ENCODE assay signal across 8 cellular contexts in the genomic region with DNA sequence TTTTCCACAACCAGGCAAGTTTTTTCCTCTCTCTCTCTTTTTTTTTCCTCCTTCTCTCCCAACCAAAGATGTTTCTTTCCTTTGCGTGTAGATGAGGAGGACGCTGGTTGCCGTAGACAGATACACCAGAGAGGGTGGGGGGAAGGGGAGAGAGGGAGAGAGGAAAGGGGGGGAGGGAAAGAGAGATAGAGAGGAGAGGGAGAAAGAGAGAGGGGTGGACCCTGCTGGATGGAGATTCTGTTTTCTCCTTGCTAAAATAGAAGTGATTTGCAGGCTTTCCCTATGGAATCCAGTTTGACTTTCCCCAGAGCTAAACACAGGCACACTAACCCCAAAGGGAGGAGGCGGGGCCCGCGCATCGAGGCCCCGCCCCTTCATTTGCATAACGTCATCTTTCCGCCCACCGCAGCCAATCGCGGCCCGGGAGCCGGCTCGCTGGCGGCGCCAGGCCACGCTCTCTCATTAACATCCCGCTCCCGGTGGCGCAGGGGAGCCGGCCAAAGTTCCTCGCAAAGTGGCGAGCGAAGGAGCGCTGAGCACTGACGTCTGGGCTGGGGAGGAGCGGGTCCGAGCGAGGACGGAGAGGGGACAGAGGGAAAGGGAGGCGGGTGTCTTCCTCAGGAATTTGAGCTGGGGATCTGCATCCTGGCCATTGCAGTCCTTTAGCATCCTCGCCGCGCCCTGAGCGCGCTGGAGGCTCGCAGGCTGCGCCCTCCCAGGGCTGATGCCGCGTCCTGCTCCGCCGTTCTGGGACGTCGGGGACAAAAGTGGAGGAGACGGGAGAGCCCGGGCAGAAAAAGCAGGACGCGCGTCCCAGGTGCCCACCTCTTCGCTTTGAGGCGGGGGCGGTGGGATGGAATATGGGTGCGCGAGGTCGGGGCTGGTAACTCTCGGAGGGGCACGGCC. TPM values are rescaled to one million over a fixed set of nuclear protein-coding genes. Genes with fewer than 3 reads are reported as not detected.
DNase-seq lines count a peak whose midpoint lies in the region; ATAC-seq, FAIRE-seq and TF ChIP-seq lines count a peak whose summit lies in the region.

No MANE protein-coding gene starts in this region.

- FAIRE-seq in frontal cortex (lab: Jason Lieb, UNC) = peak; percentile 39

- no peak overlapping the region for H3K4me3 ChIP-seq in Caco-2 (ENCODE audit: low read depth, low read length)
- peak overlapping the region; percentile 81 to 95 (median 93) for H3K4me3 ChIP-seq in subcutaneous abdominal adipose tissue (ENCODE audit: low read depth in 1 of 5, low read length in 5 of 5)

- H3K27me3 ChIP-seq in Caco-2 (replicated peaks; ENCODE audit: control insufficient read depth, insufficient read depth, low read length) (no peaks in the 10 kb centered on the region), subcutaneous abdominal adipose tissue (ENCODE audit: control insufficient read depth in 5 of 5, insufficient read depth in 4 of 5, low read length in 5 of 5) (peaks cover 0 to 3% (median 0%) of the 10 kb centered on the region in 5 donors)

- POLR2A ChIA-PET in Caco-2 (lab: Charles Lee) = no interaction called here

- CTCF ChIA-PET in Caco-2 (lab: Charles Lee) = no interaction called here

- no peak overlapping the region for H3K27ac Mint-ChIP-seq in Caco-2 (ENCODE audit: unreplicated experiment)

- H3K9me3 ChIP-seq in Caco-2 = no peaks in the 10 kb centered on the region
- H3K9me3 ChIP-seq in subcutaneous abdominal adipose tissue (ENCODE audit: control insufficient read depth in 5 of 5, low read length in 5 of 5) = peaks cover 0 to 2% (median 0%) of the 10 kb centered on the region in 5 donors

- H3K36me3 ChIP-seq in Caco-2 (ENCODE audit: control insufficient read depth, insufficient read depth, low read length) (no peaks in the 10 kb centered on the region), subcutaneous abdominal adipose tissue (ENCODE audit: control insufficient read depth in 5 of 5, insufficient read depth in 5 of 5, low read length in 5 of 5) (peaks cover 0 to 13% (median 4%) of the 10 kb centered on the region in 5 donors)

- no TSS peak for BruUV-seq in Caco-2 (replicated peaks; lab: Mats Ljungman, UMichigan)

- H3K4me1 ChIP-seq in Caco-2 = no peaks in the 10 kb centered on the region
- H3K4me1 ChIP-seq in subcutaneous abdominal adipose tissue (ENCODE audit: control insufficient read depth in 5 of 5, insufficient read depth in 5 of 5, low read length in 5 of 5) = peaks cover 8 to 74% (median 50%) of the 10 kb centered on the region in 5 donors

- H3K9me3 Mint-ChIP-seq in Caco-2 (ENCODE audit: unreplicated experiment) = no peaks in the 10 kb centered on the region

- no peaks in the 10 kb centered on the region for H3K36me3 Mint-ChIP-seq in Caco-2 (ENCODE audit: insufficient read depth, unreplicated experiment)

- H3K27me3 Mint-ChIP-seq in Caco-2 (ENCODE audit: insufficient read depth, unreplicated experiment) = peaks cover 46% of the 10 kb centered on the region

- peaks cover 8% of the 10 kb centered on the region for H3K4me1 Mint-ChIP-seq in Caco-2 (ENCODE audit: low read depth, unreplicated experiment)

- peak; percentile 53 for ATAC-seq in GM21381 (IDR thresholded peaks at IDR 0.05; ENCODE audit: unreplicated experiment)

- TF ChIP-seq CTCF in Caco-2 (IDR thresholded peaks at IDR 0.05; ENCODE audit: insufficient read depth in 1 of 2, low read depth in 1 of 2, low read length in 1 of 2, severe bottlenecking in 1 of 2, unreplicated experiment in 1 of 2) = no peak

- intact Hi-C loops in Caco-2 (cut with micrococcal nuclease; ENCODE audit: unreplicated experiment) = no loop called here

- H3K9ac ChIP-seq in subcutaneous abdominal adipose tissue (ENCODE audit: low read length in 5 of 5) = peak overlapping the region; percentile 81 to 97 (median 89)

- DNase-seq in Caco-2 = peak; percentile 77 to 79
- peak in 67 of 76 experiments; percentile 3 to 84 (median 56) for DNase-seq in HUDEP-2 (lab: John Stamatoyannopoulos, UW; ENCODE audit: unreplicated experiment in 76 of 76)
- DNase-seq in activated gamma-delta T cell treated with Interleukin-2 at 50 U/mL for 16 hours = peak; percentile 76
- DNase-seq in frontal cortex (ENCODE audit: low spot score in 2 of 2) = peak; percentile 86
- DNase-seq in non-pigmented ciliary epithelial cell (ENCODE audit: low read depth) = peak; percentile 50

- H3K27ac ChIP-seq in subcutaneous abdominal adipose tissue (ENCODE audit: low read depth, low read length) = peak overlapping the region; percentile 100

- peak overlapping the region; percentile 47 for H3K4me3 Mint-ChIP-seq in Caco-2 (ENCODE audit: unreplicated experiment)

TF ChIP-seq in PFSK-1, 5 proteins besides CTCF, POLR2A, EP300 and RAD21:
- peak; percentile 96 for TF ChIP-seq TAF1 (IDR thresholded peaks at IDR 0.05; ENCODE audit: borderline replicate concordance, insufficient read depth, low read length)
- TF ChIP-seq FOXP2 (optimal IDR thresholded peaks at IDR 0.05; ENCODE audit: borderline replicate concordance, extremely low read depth, extremely low read length, insufficient read depth) = peak; percentile 72
- TF ChIP-seq, protein P1, sequence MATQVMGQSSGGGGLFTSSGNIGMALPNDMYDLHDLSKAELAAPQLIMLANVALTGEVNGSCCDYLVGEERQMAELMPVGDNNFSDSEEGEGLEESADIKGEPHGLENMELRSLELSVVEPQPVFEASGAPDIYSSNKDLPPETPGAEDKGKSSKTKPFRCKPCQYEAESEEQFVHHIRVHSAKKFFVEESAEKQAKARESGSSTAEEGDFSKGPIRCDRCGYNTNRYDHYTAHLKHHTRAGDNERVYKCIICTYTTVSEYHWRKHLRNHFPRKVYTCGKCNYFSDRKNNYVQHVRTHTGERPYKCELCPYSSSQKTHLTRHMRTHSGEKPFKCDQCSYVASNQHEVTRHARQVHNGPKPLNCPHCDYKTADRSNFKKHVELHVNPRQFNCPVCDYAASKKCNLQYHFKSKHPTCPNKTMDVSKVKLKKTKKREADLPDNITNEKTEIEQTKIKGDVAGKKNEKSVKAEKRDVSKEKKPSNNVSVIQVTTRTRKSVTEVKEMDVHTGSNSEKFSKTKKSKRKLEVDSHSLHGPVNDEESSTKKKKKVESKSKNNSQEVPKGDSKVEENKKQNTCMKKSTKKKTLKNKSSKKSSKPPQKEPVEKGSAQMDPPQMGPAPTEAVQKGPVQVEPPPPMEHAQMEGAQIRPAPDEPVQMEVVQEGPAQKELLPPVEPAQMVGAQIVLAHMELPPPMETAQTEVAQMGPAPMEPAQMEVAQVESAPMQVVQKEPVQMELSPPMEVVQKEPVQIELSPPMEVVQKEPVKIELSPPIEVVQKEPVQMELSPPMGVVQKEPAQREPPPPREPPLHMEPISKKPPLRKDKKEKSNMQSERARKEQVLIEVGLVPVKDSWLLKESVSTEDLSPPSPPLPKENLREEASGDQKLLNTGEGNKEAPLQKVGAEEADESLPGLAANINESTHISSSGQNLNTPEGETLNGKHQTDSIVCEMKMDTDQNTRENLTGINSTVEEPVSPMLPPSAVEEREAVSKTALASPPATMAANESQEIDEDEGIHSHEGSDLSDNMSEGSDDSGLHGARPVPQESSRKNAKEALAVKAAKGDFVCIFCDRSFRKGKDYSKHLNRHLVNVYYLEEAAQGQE (IDR thresholded peaks at IDR 0.05; ENCODE audit: insufficient read depth in 1 of 2, low read depth in 2 of 2, low read length in 2 of 2) = peak; percentile 49 to 58; a peak in 2 of 4 replicates
- peak; percentile 97 for TF ChIP-seq POLR2AphosphoS5 (IDR thresholded peaks at IDR 0.05; ENCODE audit: low read depth, low read length)
- TF ChIP-seq SIN3A (IDR thresholded peaks at IDR 0.05; ENCODE audit: borderline replicate concordance, insufficient read depth, low read length) = peak; percentile 80; the same call in 1 of the 2 replicates
TF ChIP-seq in PFSK-1: peak in this region for 5.

RNA-seq across cellular contexts. Expression of gene EBF1, which starts 0.6 kb away (rescaled TPM):
- total RNA-seq in Caco-2 (2022) (not detected in 2 replicates), frontal cortex (6.1 TPM)
- polyA plus RNA-seq in PFSK-1 (2012; ENCODE audit: insufficient read length, low read depth) = 30.2 TPM
